Comparison of ENCODE assay signal across 10 cellular contexts in genomic region chr4:41505161-41505653, GRCh38. TPM values are rescaled to one million over a fixed set of nuclear protein-coding genes. Genes with fewer than 3 reads are reported as not detected.
A peak's percentile ranks its signal among the peaks of the same experiment; 100 is the strongest.
DNase-seq lines count a peak whose midpoint lies in the region; ATAC-seq and TF ChIP-seq lines count a peak whose summit lies in the region.
"Had no signal": no experiment of that assay in that cellular context is flagged by ENCODE, and none has a peak within 500 bp of the region (broad histone marks: within the 10 kb centered on the region; RNA-seq: fewer than 3 reads in every experiment).

No MANE protein-coding gene starts in this region.

- H3K36me3 Mint-ChIP-seq in activated naive CD4-positive, alpha-beta T cell treated with anti-CD3 and anti-CD28 coated beads, Interleukin-2, amount 50 U/mL, for 72 hours: no peaks in the 10 kb centered on the region

- no peaks in the 10 kb centered on the region for H4K20me1 ChIP-seq in MM.1S (ENCODE audit: insufficient read depth, low read length)

- ATAC-seq in activated naive CD4-positive, alpha-beta T cell treated with anti-CD3 and anti-CD28 coated beads, Interleukin-2, amount 50 U/mL, for 72 hours: no peak
- no peak for ATAC-seq in HG02798 (IDR thresholded peaks at IDR 0.05; ENCODE audit: poor library complexity, unreplicated experiment)
- ATAC-seq: esophagus mucosa had no signal

- no peaks in the 10 kb centered on the region for H3K9me3 ChIP-seq in MM.1S (replicated peaks; ENCODE audit: insufficient read depth, low read length)

- H2AFZ ChIP-seq in MM.1S (ENCODE audit: low read length): no peak overlapping the region

- DNase-seq in D341Med (ENCODE audit: low spot score) (peak; percentile 63), NCI-H2081 (lab: John Stamatoyannopoulos, UW) (peak; percentile 33 to 80), cerebellum (ENCODE audit: low spot score) (peak; percentile 15), nucleus accumbens (lab: John Stamatoyannopoulos, UW) (peak in 35 of 56 donors; percentile 2 to 73 (median 27)), NCI-H1417 treated with DMSO at 0.1 percent for 48 hours (lab: John Stamatoyannopoulos, UW) (no peak), MM.1S (no peak)
- DNase-seq in activated naive CD4-positive, alpha-beta T cell treated with anti-CD3 and anti-CD28 coated beads, Interleukin-2, amount 50 U/mL, for 72 hours (ENCODE audit: low spot score in 2 of 2): no peak
- DNase-seq: activated T-cell treated with anti-CD3 and anti-CD28 coated beads for 4 hours had no signal

- no peak for TF ChIP-seq CTCF in MM.1S (IDR thresholded peaks at IDR 0.05; ENCODE audit: low read length)

- H3K27ac ChIP-seq in MM.1S (ENCODE audit: low read length): no peak overlapping the region

- peaks cover 12 to 22% of the 10 kb centered on the region in 2 donors for H3K9me3 Mint-ChIP-seq in activated naive CD4-positive, alpha-beta T cell treated with anti-CD3 and anti-CD28 coated beads, Interleukin-2, amount 50 U/mL, for 72 hours

- no peaks in the 10 kb centered on the region for H3K4me1 ChIP-seq in MM.1S (ENCODE audit: low read length)

- H3K4me3 ChIP-seq in MM.1S (ENCODE audit: low read length): no peak overlapping the region

- no peaks in the 10 kb centered on the region for H3K36me3 ChIP-seq in MM.1S (replicated peaks; ENCODE audit: insufficient read depth, low read length)

- H3K9ac ChIP-seq in MM.1S (ENCODE audit: low read length): no peak overlapping the region

- H3F3A ChIP-seq in MM.1S (ENCODE audit: insufficient read depth, low read length): no peaks in the 10 kb centered on the region

- H3K9me2 ChIP-seq in MM.1S (replicated peaks; ENCODE audit: insufficient read depth, low read length): no peaks in the 10 kb centered on the region

- no peak overlapping the region for H3K4me2 ChIP-seq in MM.1S (ENCODE audit: low read depth, low read length)

- no peaks in the 10 kb centered on the region for H3K79me2 ChIP-seq in MM.1S (ENCODE audit: low read length)

- H3K27ac Mint-ChIP-seq in activated naive CD4-positive, alpha-beta T cell treated with anti-CD3 and anti-CD28 coated beads, Interleukin-2, amount 50 U/mL, for 72 hours: no peak overlapping the region

- H3K27me3 ChIP-seq in MM.1S (replicated peaks; ENCODE audit: insufficient read depth, low read length): no peaks in the 10 kb centered on the region

RNA-seq across cellular contexts. Expression of gene LIMCH1, which starts 32.8 kb away (rescaled TPM):
- 50.8 TPM for total RNA-seq in cerebellum
- total RNA-seq in activated naive CD4-positive, alpha-beta T cell treated with anti-CD3 and anti-CD28 coated beads, Interleukin-2, amount 50 U/mL, for 72 hours: not detected

Comparison
In these comparisons a context has a peak if more than half of its experiments do, and no peak if none do; other contexts are left out.
1. DNase-seq: peak in D341Med (single experiment), NCI-H2081 (2 of 2), cerebellum (single experiment) and nucleus accumbens (35 of 56); none in activated naive CD4-positive, alpha-beta T cell treated with anti-CD3 and anti-CD28 coated beads, Interleukin-2, amount 50 U/mL, for 72 hours (0 of 2), NCI-H1417 treated with DMSO at 0.1 percent for 48 hours (single experiment) and MM.1S (single experiment).
2. RNA of gene LIMCH1, which starts 32.8 kb away (total RNA-seq): 50.8 TPM in cerebellum (single experiment); not detected in activated naive CD4-positive, alpha-beta T cell treated with anti-CD3 and anti-CD28 coated beads, Interleukin-2, amount 50 U/mL, for 72 hours; every median in the first group is over 10 times any median in the second.